14 cellular contexts compared by ENCODE assay signal in genomic region chr11:114098927-114099326, GRCh38. TPM values are rescaled to one million over a fixed set of nuclear protein-coding genes. Genes with fewer than 3 reads are reported as not detected.
A peak's percentile ranks its signal among the peaks of the same experiment; 100 is the strongest.
DNase-seq lines count a peak whose midpoint lies in the region; ATAC-seq lines count a peak whose summit lies in the region.
"Had no signal": no experiment of that assay in that cellular context is flagged by ENCODE, and none has a peak within 500 bp of the region (broad histone marks: within the 10 kb centered on the region; RNA-seq: fewer than 3 reads in every experiment).

No MANE protein-coding gene starts in this region.

- H3K18ac ChIP-seq in mesenchymal stem cell (ENCODE audit: low read depth in 1 of 2, low read length in 2 of 2) = no peak overlapping the region

- H2BK12ac ChIP-seq in mesenchymal stem cell (ENCODE audit: low read length in 2 of 2) = no peak overlapping the region

- no peak overlapping the region for H3K4me3 ChIP-seq in mesenchymal stem cell (ENCODE audit: insufficient read depth in 1 of 2, low read depth in 1 of 2, low read length in 2 of 2)
- H3K4me3 ChIP-seq: upper lobe of left lung had no signal

- H3K9ac ChIP-seq in mesenchymal stem cell (ENCODE audit: low read length) = no peak overlapping the region

- H3K4ac ChIP-seq in mesenchymal stem cell (ENCODE audit: low read depth in 1 of 2, low read length in 2 of 2) = no peak overlapping the region

- H2BK120ac ChIP-seq in mesenchymal stem cell (ENCODE audit: low read depth, low read length) = no peak overlapping the region

- no peak overlapping the region for H3K14ac ChIP-seq in mesenchymal stem cell (ENCODE audit: low read length in 2 of 2)

- peaks cover 15 to 22% of the 10 kb centered on the region in 2 experiments for H3K27me3 ChIP-seq in mesenchymal stem cell (ENCODE audit: control insufficient read depth in 1 of 2, insufficient read depth in 1 of 2, low read length in 2 of 2)
- H3K27me3 ChIP-seq: upper lobe of left lung had no signal

- no peak overlapping the region for H3K23ac ChIP-seq in mesenchymal stem cell (ENCODE audit: low read length in 2 of 2)

- WGBS in mesenchymal stem cell = no CpG with 5 or more reads among the region's 3 CpGs

- no peak overlapping the region for H4K8ac ChIP-seq in mesenchymal stem cell (ENCODE audit: low read length)

- H3K27ac Mint-ChIP-seq in activated CD4-positive, alpha-beta T cell treated with anti-CD3 and anti-CD28 coated beads, Interleukin-2, amount 10 ng/mL, durations not matched to agents 7 days and 5 days = no peak overlapping the region
- H3K27ac Mint-ChIP-seq: dendritic cell treated with granulocyte-macrophage colony-stimulating factor and Interleukin-4, amounts not matched to agents 40 ng/mL and 50 ng/mL, for 4 days; memory B cell; T-helper 17 cell had no signal

- ATAC-seq in GM18868 (IDR thresholded peaks at IDR 0.05; ENCODE audit: unreplicated experiment) = no peak
- ATAC-seq: T-helper 17 cell had no signal

- POLR2A ChIA-PET in activated CD4-positive, alpha-beta T cell treated with anti-CD3 and anti-CD28 coated beads, Interleukin-2, amount 10 ng/mL, durations not matched to agents 7 days and 5 days (lab: Charles Lee) = no interaction called here

- H3K27ac ChIP-seq in mesenchymal stem cell (ENCODE audit: low read length, poor library complexity, severe bottlenecking) = no peak overlapping the region

- H2BK15ac ChIP-seq in mesenchymal stem cell (ENCODE audit: low read depth, poor library complexity, severe bottlenecking) = no peak overlapping the region

- H2AK5ac ChIP-seq in mesenchymal stem cell (ENCODE audit: low read length, severe bottlenecking) = no peak overlapping the region

- peak; percentile 14 for DNase-seq in COR-L47 (lab: John Stamatoyannopoulos, UW)
- DNase-seq in NCI-H1105 treated with DMSO at 0.1 percent for 48 hours (lab: John Stamatoyannopoulos, UW) = peak; percentile 10
- peak; percentile 22 for DNase-seq in SHP77 treated with DMSO at 0.1 percent for 48 hours (lab: John Stamatoyannopoulos, UW)
- peak; percentile 61 for DNase-seq in mucosa of gallbladder (ENCODE audit: low spot score)
- no peak for DNase-seq in activated CD4-positive, alpha-beta T cell treated with anti-CD3 and anti-CD28 coated beads, Interleukin-2, amount 10 ng/mL, durations not matched to agents 7 days and 5 days
- no peak for DNase-seq in activated effector memory CD4-positive, alpha-beta T cell treated with Interleukin-2 at 50 U/mL for 16 hours
- DNase-seq in mesenchymal stem cell = no peak
- DNase-seq: NCI-H524 treated with DMSO at 0.1 percent for 48 hours, T-helper 17 cell, upper lobe of left lung had no signal

- H3K27me3 Mint-ChIP-seq in activated CD4-positive, alpha-beta T cell treated with anti-CD3 and anti-CD28 coated beads, Interleukin-2, amount 10 ng/mL, durations not matched to agents 7 days and 5 days = peaks cover 9% of the 10 kb centered on the region
- H3K27me3 Mint-ChIP-seq: dendritic cell treated with granulocyte-macrophage colony-stimulating factor and Interleukin-4, amounts not matched to agents 40 ng/mL and 50 ng/mL, for 4 days; T-helper 17 cell had no signal

- H3K4me1 ChIP-seq in mesenchymal stem cell (ENCODE audit: control insufficient read depth, insufficient read depth, low read depth, low read length) = no peaks in the 10 kb centered on the region

- H3K9me3 Mint-ChIP-seq in activated CD4-positive, alpha-beta T cell treated with anti-CD3 and anti-CD28 coated beads, Interleukin-2, amount 10 ng/mL, durations not matched to agents 7 days and 5 days = no peaks in the 10 kb centered on the region
- H3K9me3 Mint-ChIP-seq: dendritic cell treated with granulocyte-macrophage colony-stimulating factor and Interleukin-4, amounts not matched to agents 40 ng/mL and 50 ng/mL, for 4 days; memory B cell had no signal

- no peaks in the 10 kb centered on the region for H3K9me3 ChIP-seq in mesenchymal stem cell (ENCODE audit: control insufficient read depth, low read length)
- H3K9me3 ChIP-seq: upper lobe of left lung had no signal

- CTCF ChIA-PET in activated CD4-positive, alpha-beta T cell treated with anti-CD3 and anti-CD28 coated beads, Interleukin-2, amount 10 ng/mL, durations not matched to agents 7 days and 5 days (lab: Charles Lee) = interaction anchor here (1.6 to 1.8 kb wide), 2 partner anchors 11 to 91 kb away, joined by 3 to 6 read pairs; no protein-coding TSS in a partner anchor

- H3K36me3 ChIP-seq in mesenchymal stem cell (ENCODE audit: control insufficient read depth in 1 of 2, insufficient read depth in 2 of 2, low read depth in 1 of 2, low read length in 2 of 2) = no peaks in the 10 kb centered on the region

- no peak overlapping the region for H2AFZ ChIP-seq in mesenchymal stem cell (ENCODE audit: low read depth, low read length)

- no peak overlapping the region for H4K91ac ChIP-seq in mesenchymal stem cell (ENCODE audit: low read length)

- peaks cover 30% of the 10 kb centered on the region for H3K4me1 Mint-ChIP-seq in activated CD4-positive, alpha-beta T cell treated with anti-CD3 and anti-CD28 coated beads, Interleukin-2, amount 10 ng/mL, durations not matched to agents 7 days and 5 days

- H3K4me3 Mint-ChIP-seq in activated CD4-positive, alpha-beta T cell treated with anti-CD3 and anti-CD28 coated beads, Interleukin-2, amount 10 ng/mL, durations not matched to agents 7 days and 5 days = no peak overlapping the region
- H3K4me3 Mint-ChIP-seq: dendritic cell treated with granulocyte-macrophage colony-stimulating factor and Interleukin-4, amounts not matched to agents 40 ng/mL and 50 ng/mL, for 4 days; memory B cell; T-helper 17 cell had no signal

- H2BK5ac ChIP-seq in mesenchymal stem cell (ENCODE audit: low read depth, low read length, poor library complexity, severe bottlenecking) = no peak overlapping the region

- H3K79me1 ChIP-seq in mesenchymal stem cell (replicated peaks; ENCODE audit: low read length, poor library complexity, severe bottlenecking) = no peaks in the 10 kb centered on the region

- no peaks in the 10 kb centered on the region for H3K36me3 Mint-ChIP-seq in activated CD4-positive, alpha-beta T cell treated with anti-CD3 and anti-CD28 coated beads, Interleukin-2, amount 10 ng/mL, durations not matched to agents 7 days and 5 days (ENCODE audit: low read depth)
- H3K36me3 Mint-ChIP-seq: memory B cell had no signal

- no peak overlapping the region for H3K4me2 ChIP-seq in mesenchymal stem cell (ENCODE audit: low read length, poor library complexity, severe bottlenecking)

RNA-seq across cellular contexts. Expression of gene ZBTB16, which starts 39.4 kb away (rescaled TPM):
- total RNA-seq in mucosa of gallbladder = 85.4 TPM
- total RNA-seq in activated CD4-positive, alpha-beta T cell treated with anti-CD3 and anti-CD28 coated beads, Interleukin-2, amount 10 ng/mL, durations not matched to agents 7 days and 5 days = 1 to 10 TPM; 7.4 to 7.6 TPM
- polyA plus RNA-seq in mesenchymal stem cell (2013, experiment 1 of 2) = 2.4 TPM
- polyA plus RNA-seq in mesenchymal stem cell (2013, experiment 2 of 2) = 2.1 TPM
- total RNA-seq: M059J had no signal

Comparison
In these comparisons a context has a peak if more than half of its experiments do, and no peak if none do; other contexts are left out.
1. DNase-seq: peak in COR-L47 (single experiment), NCI-H1105 treated with DMSO at 0.1 percent for 48 hours (single experiment), SHP77 treated with DMSO at 0.1 percent for 48 hours (single experiment) and mucosa of gallbladder (single experiment); none in activated CD4-positive, alpha-beta T cell treated with anti-CD3 and anti-CD28 coated beads, Interleukin-2, amount 10 ng/mL, durations not matched to agents 7 days and 5 days (single experiment), activated effector memory CD4-positive, alpha-beta T cell treated with Interleukin-2 at 50 U/mL for 16 hours (single experiment) and mesenchymal stem cell (single experiment).
2. RNA of gene ZBTB16, which starts 39.4 kb away (total RNA-seq): 85.4 TPM in mucosa of gallbladder (single experiment); 7.4 to 7.6 TPM in activated CD4-positive, alpha-beta T cell treated with anti-CD3 and anti-CD28 coated beads, Interleukin-2, amount 10 ng/mL, durations not matched to agents 7 days and 5 days; every median in the first group is over 10 times any median in the second.